19 cellular contexts compared by ENCODE assay signal in the genomic region with DNA sequence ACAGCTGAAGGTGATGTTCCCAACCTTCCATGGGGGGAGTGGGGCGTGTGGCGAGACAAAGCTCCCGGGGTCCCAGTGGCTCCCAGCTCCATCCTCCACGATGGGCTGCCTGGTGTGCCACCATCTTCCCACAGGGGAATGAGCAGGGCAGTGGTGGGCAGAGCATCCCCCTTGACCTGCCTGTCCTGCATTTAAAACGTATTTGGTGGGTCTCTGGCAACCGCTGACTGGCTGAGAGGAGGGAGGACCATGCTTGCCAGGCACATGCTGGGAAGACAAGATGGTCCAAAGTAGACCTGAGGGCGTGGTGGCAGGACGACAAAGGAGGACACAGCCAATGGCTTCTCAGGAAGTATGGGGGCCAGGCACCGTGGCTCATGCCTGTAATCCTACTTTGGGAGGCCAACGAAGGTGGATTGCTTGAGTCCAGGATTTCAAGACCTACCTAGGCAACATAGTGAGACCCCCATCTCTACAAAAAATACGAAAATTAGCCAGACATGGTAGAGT. TPM values are rescaled to one million over a fixed set of nuclear protein-coding genes. Genes with fewer than 3 reads are reported as not detected.
DNase-seq lines count a peak whose midpoint lies in the region; ATAC-seq, FAIRE-seq and TF ChIP-seq lines count a peak whose summit lies in the region.
"Had no signal": no experiment of that assay in that cellular context is flagged by ENCODE, and none has a peak within 500 bp of the region (broad histone marks: within the 10 kb centered on the region; RNA-seq: fewer than 3 reads in every experiment).

No MANE protein-coding gene starts in this region.

- H2AFZ ChIP-seq in IMR-90 (replicated peaks; ENCODE audit: low read length, poor library complexity), result peak overlapping the region; percentile 59
- no peak overlapping the region for H2AFZ ChIP-seq in H1 (ENCODE audit: low read length)
- H2AFZ ChIP-seq in neuronal stem cell (ENCODE audit: low read length), result peak overlapping the region; percentile 18

- H3K36me3 Mint-ChIP-seq in natural killer cell, result no peaks in the 10 kb centered on the region

- no peak overlapping the region for H2BK5ac ChIP-seq in IMR-90 (ENCODE audit: low read depth, low read length, poor library complexity, severe bottlenecking)
- H2BK5ac ChIP-seq in H1 (ENCODE audit: low read depth, low read length), result no peak overlapping the region
- no peak overlapping the region for H2BK5ac ChIP-seq in neuronal stem cell (ENCODE audit: low read length)

- BruUV-seq in IMR-90 (replicated peaks; lab: Mats Ljungman, UMichigan), result no TSS peak

- no peaks in the 10 kb centered on the region for H3K36me3 ChIP-seq in IMR-90 (ENCODE audit: control insufficient read depth, insufficient read depth, low read length)
- no peaks in the 10 kb centered on the region for H3K36me3 ChIP-seq in H1 (ENCODE audit: control insufficient read depth in 2 of 4, insufficient read depth in 4 of 4, low read length in 3 of 4)
- H3K36me3 ChIP-seq in neuronal stem cell (replicated peaks in 1 of 2; ENCODE audit: control insufficient read depth in 2 of 2, insufficient read depth in 2 of 2, low read length in 2 of 2), result no peaks in the 10 kb centered on the region
- no peaks in the 10 kb centered on the region for H3K36me3 ChIP-seq in sigmoid colon
- H3K36me3 ChIP-seq: BE2C had no signal

- no peaks in the 10 kb centered on the region for H3K9me3 ChIP-seq in IMR-90 (ENCODE audit: control insufficient read depth, insufficient read depth, low read length)
- H3K9me3 ChIP-seq in H1 (ENCODE audit: insufficient read depth in 2 of 2, low read depth in 1 of 2, low read length in 1 of 2), result no peaks in the 10 kb centered on the region
- peaks cover 0 to 2% of the 10 kb centered on the region in 2 donors for H3K9me3 ChIP-seq in neuronal stem cell (replicated peaks in 1 of 2; ENCODE audit: control insufficient read depth in 2 of 2, insufficient read depth in 1 of 2, low read depth in 1 of 2, low read length in 2 of 2)
- H3K9me3 ChIP-seq in sigmoid colon, result no peaks in the 10 kb centered on the region
- H3K9me3 ChIP-seq: A549, BE2C had no signal

- in situ Hi-C loops in IMR-90 (cut with MboI; ENCODE audit: low sequenced_read_pairs), result no loop called here

- H3K56ac ChIP-seq in IMR-90 (ENCODE audit: extremely low read depth, insufficient read depth, low read length) (no peak overlapping the region), H1 (replicated peaks; ENCODE audit: insufficient read length, low read depth, low read length) (no peak overlapping the region)

- no peak for TF ChIP-seq POLR2A in IMR-90 (IDR thresholded peaks at IDR 0.05; ENCODE audit: low read depth, low read length)
- TF ChIP-seq POLR2A in H1 (IDR thresholded peaks at IDR 0.05; ENCODE audit: control extremely low read depth in 1 of 2, low read depth in 2 of 2, low read length in 2 of 2), result no peak
- TF ChIP-seq POLR2A in sigmoid colon (IDR thresholded peaks at IDR 0.05), result no peak

- 80% methylated on average over 5 of the region's 11 CpGs; no CpG with 5 or more reads in 1 of the 2 experiments for WGBS in IMR-90 (ENCODE audit: extremely low coverage in 2 of 2, insufficient read length in 1 of 2), 2 experiments
- 90% methylated on average over 11 of the region's 11 CpGs; no CpG with 5 or more reads in 1 of the 2 experiments for WGBS in H1 (ENCODE audit: extremely low coverage in 1 of 2, insufficient coverage in 1 of 2, insufficient read length in 1 of 2, insufficient replicate concordance in 2 of 2, low coverage in 1 of 2, low lambda C conversion rate in 2 of 2, missing lambda C conversion rate in 1 of 2), 2 experiments
- no CpG with 5 or more reads among the region's 11 CpGs for WGBS in neuronal stem cell (ENCODE audit: extremely low coverage in 2 of 2, insufficient read length in 2 of 2, insufficient replicate concordance in 1 of 2), 2 donors
- 91 to 95% methylated on average over 11 of the region's 11 CpGs for WGBS in sigmoid colon, 2 donors

- no peak overlapping the region for H2BK20ac ChIP-seq in IMR-90 (ENCODE audit: low read depth, low read length)
- no peak overlapping the region for H2BK20ac ChIP-seq in H1 (ENCODE audit: low read length)

- H3K14ac ChIP-seq in IMR-90 (replicated peaks; ENCODE audit: low read depth, low read length), result no peak overlapping the region
- no peak overlapping the region for H3K14ac ChIP-seq in H1 (ENCODE audit: insufficient read length)
- H3K14ac ChIP-seq in neuronal stem cell (ENCODE audit: low read length), result peak overlapping the region; percentile 43

- FAIRE-seq in H1 (lab: Jason Lieb, UNC), result no peak
- FAIRE-seq: A549, D721Med, G401.6, GM12891 had no signal

- H3K4ac ChIP-seq in IMR-90 (ENCODE audit: low read depth, low read length) (no peak overlapping the region), H1 (replicated peaks; ENCODE audit: insufficient read length, low read depth, low read length) (no peak overlapping the region), neuronal stem cell (ENCODE audit: low read length) (no peak overlapping the region)

- H2BK12ac ChIP-seq in H1 (ENCODE audit: low read depth, low read length) (no peak overlapping the region), neuronal stem cell (ENCODE audit: low read length) (no peak overlapping the region)

- TF ChIP-seq RAD21 in IMR-90 (IDR thresholded peaks at IDR 0.05; ENCODE audit: low read length) (no peak), H1 (IDR thresholded peaks at IDR 0.05 in 1 of 2, conservative IDR thresholded peaks at IDR 0.05 in 1 of 2; ENCODE audit: low read depth in 2 of 2, low read length in 2 of 2) (no peak)

- TF ChIP-seq EP300 in H1 (IDR thresholded peaks at IDR 0.05; ENCODE audit: borderline replicate concordance in 1 of 2, low read depth in 2 of 2, low read length in 2 of 2) (no peak), sigmoid colon (IDR thresholded peaks at IDR 0.05) (no peak)

- H3K23ac ChIP-seq in IMR-90 (ENCODE audit: low read depth, low read length), result no peak overlapping the region
- no peak overlapping the region for H3K23ac ChIP-seq in H1 (ENCODE audit: insufficient read length)
- H3K23ac ChIP-seq in neuronal stem cell (ENCODE audit: low read depth, low read length, poor library complexity), result peak overlapping the region; percentile 48

- DNase-seq in IMR-90 (no peak), H1 (ENCODE audit: low read depth in 1 of 2, low spot score in 2 of 2) (no peak), neuronal stem cell (ENCODE audit: low spot score) (no peak), natural killer cell (no peak), sigmoid colon (no peak), NCI-H510A treated with DMSO at 0.1 percent for 48 hours (lab: John Stamatoyannopoulos, UW) (no peak)
- DNase-seq: BE2C; CD4-positive, alpha-beta memory T cell; DMS153; DMS79 treated with DMSO at 0.1 percent for 48 hours; EL had no signal

- H3K4me3 ChIP-seq in IMR-90 (ENCODE audit: insufficient read depth, low read depth, low read length) (no peak overlapping the region), H1 (ENCODE audit: extremely low read depth in 1 of 4, insufficient read depth in 2 of 4, low read depth in 3 of 4, low read length in 4 of 4) (no peak overlapping the region), neuronal stem cell (ENCODE audit: low read length in 2 of 2) (no peak overlapping the region), sigmoid colon (no peak overlapping the region)
- H3K4me3 ChIP-seq: A549 had no signal

- H3K9me3 Mint-ChIP-seq in natural killer cell, result no peaks in the 10 kb centered on the region

- H3K27ac ChIP-seq in IMR-90 (ENCODE audit: insufficient read depth, low read length), result no peak overlapping the region
- H3K27ac ChIP-seq in H1 (ENCODE audit: low read depth, low read length), result no peak overlapping the region
- no peak overlapping the region for H3K27ac ChIP-seq in neuronal stem cell (replicated peaks; ENCODE audit: low read length)
- no peak overlapping the region for H3K27ac ChIP-seq in sigmoid colon
- H3K27ac ChIP-seq: A549, C4-2B had no signal

- H2BK15ac ChIP-seq in IMR-90 (ENCODE audit: low read depth, low read length) (no peak overlapping the region), H1 (ENCODE audit: low read length) (no peak overlapping the region), neuronal stem cell (ENCODE audit: low read length) (no peak overlapping the region)

- H3K4me2 ChIP-seq in IMR-90 (ENCODE audit: low read depth, low read length) (no peak overlapping the region), H1 (ENCODE audit: insufficient read depth in 1 of 2, low read depth in 2 of 2, low read length in 2 of 2) (no peak overlapping the region), neuronal stem cell (ENCODE audit: insufficient read depth, low read length, poor library complexity, severe bottlenecking) (no peak overlapping the region)
- H3K4me2 ChIP-seq: A549 had no signal

- H3K27me3 Mint-ChIP-seq in natural killer cell (ENCODE audit: low read depth in 2 of 2), result no peaks in the 10 kb centered on the region
- H3K27me3 Mint-ChIP-seq: CD4-positive, alpha-beta memory T cell had no signal

- no peaks in the 10 kb centered on the region for H3K9me1 ChIP-seq in IMR-90 (ENCODE audit: insufficient read depth, low read length)

- intact Hi-C loops in IMR-90 (cut with micrococcal nuclease) (loop anchor here (10.0 kb wide), 1 partner anchor 266 kb away; no protein-coding TSS in a partner anchor), natural killer cell (cut with micrococcal nuclease) (loop anchor here (10.0 kb wide), 1 partner anchor 236 kb away; a partner anchor contains a TSS), sigmoid colon (cut with DNase I) (no loop called here)

- H4K91ac ChIP-seq in IMR-90 (ENCODE audit: insufficient read depth, low read depth, low read length) (no peak overlapping the region), H1 (replicated peaks; ENCODE audit: insufficient read length, low read length) (peak overlapping the region; percentile 25), neuronal stem cell (ENCODE audit: low read depth, low read length, poor library complexity) (no peak overlapping the region)

- H3K79me1 ChIP-seq in IMR-90 (ENCODE audit: low read depth in 1 of 2, low read length in 2 of 2), result no peaks in the 10 kb centered on the region
- no peaks in the 10 kb centered on the region for H3K79me1 ChIP-seq in H1 (ENCODE audit: low read depth, low read length)
- H3K79me1 ChIP-seq in neuronal stem cell (ENCODE audit: low read depth, low read length), result no peaks in the 10 kb centered on the region

- H4K8ac ChIP-seq in IMR-90 (ENCODE audit: low read depth in 2 of 2, low read length in 2 of 2) (no peak overlapping the region), H1 (ENCODE audit: extremely low read depth, insufficient read depth, low read length) (no peak overlapping the region; the same call in 1 of the 2 replicates), neuronal stem cell (ENCODE audit: low read depth, low read length) (no peak overlapping the region)

- H3K18ac ChIP-seq in IMR-90 (ENCODE audit: low read depth, low read length), result no peak overlapping the region
- H3K18ac ChIP-seq in H1 (ENCODE audit: extremely low read depth, low read length), result no peak overlapping the region
- H3K18ac ChIP-seq in neuronal stem cell (ENCODE audit: low read length), result peak overlapping the region; percentile 58

- dilution Hi-C loops in IMR-90 (cut with HindIII; ENCODE audit: low sequenced_read_pairs, unreplicated experiment), result no loop called here

- H3K4me3 Mint-ChIP-seq in natural killer cell, result no peak overlapping the region

- no peaks in the 10 kb centered on the region for H4K20me1 ChIP-seq in IMR-90 (ENCODE audit: insufficient read depth, low read length)
- H4K20me1 ChIP-seq in H1 (replicated peaks in 1 of 2; ENCODE audit: control insufficient read depth in 1 of 2, insufficient read depth in 2 of 2, low read length in 2 of 2), result no peaks in the 10 kb centered on the region

- H3K27ac Mint-ChIP-seq in natural killer cell, result no peak overlapping the region
- H3K27ac Mint-ChIP-seq: CD4-positive, alpha-beta memory T cell had no signal

- H2AK9ac ChIP-seq in IMR-90 (replicated peaks; ENCODE audit: low read depth, low read length, poor library complexity), result no peak overlapping the region

- H3K4me1 ChIP-seq in IMR-90 (ENCODE audit: control insufficient read depth, insufficient read depth, low read length) (no peaks in the 10 kb centered on the region), H1 (replicated peaks in 1 of 4; ENCODE audit: control insufficient read depth in 3 of 4, insufficient read depth in 4 of 4, low read length in 3 of 4) (peaks cover 0 to 3% (median under 1%) of the 10 kb centered on the region in 4 experiments; a peak in 3 of 7 replicates), neuronal stem cell (ENCODE audit: control insufficient read depth in 2 of 2, insufficient read depth in 1 of 2, low read depth in 1 of 2, low read length in 2 of 2) (no peaks in the 10 kb centered on the region), sigmoid colon (no peaks in the 10 kb centered on the region)
- H3K4me1 ChIP-seq: A549, BE2C had no signal

- H2BK120ac ChIP-seq in IMR-90 (ENCODE audit: low read depth, low read length) (no peak overlapping the region), H1 (replicated peaks; ENCODE audit: low read depth, low read length) (no peak overlapping the region), neuronal stem cell (ENCODE audit: low read depth, low read length) (no peak overlapping the region)

- H3K4me1 Mint-ChIP-seq in natural killer cell, result peaks cover under 1 to 10% of the 10 kb centered on the region in 2 donors

- H4K5ac ChIP-seq in IMR-90 (ENCODE audit: low read depth, low read length), result no peak overlapping the region
- H4K5ac ChIP-seq in H1 (ENCODE audit: insufficient read length, low read depth, low read length), result no peak overlapping the region

- H2AK5ac ChIP-seq in IMR-90 (ENCODE audit: low read depth, low read length), result peak overlapping the region; percentile 72; the same call in 1 of the 2 replicates
- no peak overlapping the region for H2AK5ac ChIP-seq in H1 (ENCODE audit: low read depth, low read length)
- H2AK5ac ChIP-seq in neuronal stem cell (ENCODE audit: low read depth, low read length), result no peak overlapping the region

- H3K23me2 ChIP-seq in H1 (ENCODE audit: low read depth, low read length), result no peaks in the 10 kb centered on the region; the same call in 1 of the 2 replicates

- TF ChIP-seq CTCF in IMR-90 (conservative IDR thresholded peaks at IDR 0.05; ENCODE audit: low read depth, low read length) (no peak), H1 (IDR thresholded peaks at IDR 0.05; ENCODE audit: control extremely low read depth in 1 of 3, insufficient read depth in 1 of 3, low read depth in 1 of 3, low read length in 3 of 3) (no peak), natural killer cell (IDR thresholded peaks at IDR 0.05) (no peak), sigmoid colon (IDR thresholded peaks at IDR 0.05) (no peak)

- POLR2A ChIA-PET in IMR-90 (lab: Charles Lee; ENCODE audit: unreplicated experiment) (no interaction called here), H1 (lab: Charles Lee; ENCODE audit: partially characterized antibody) (interaction anchor here (0.6 to 0.9 kb wide), 2 partner anchors 8 to 185 kb away, joined by 3 read pairs; no protein-coding TSS in a partner anchor)

- CTCF ChIA-PET in IMR-90 (lab: Yijun Ruan, JAX), result no interaction called here
- CTCF ChIA-PET in H1 (lab: Charles Lee; ENCODE audit: partially characterized antibody), result interaction anchor here (0.5 to 4.4 kb wide), 6 partner anchors 11 to 248 kb away, joined by 3 to 17 read pairs (median 3); no protein-coding TSS in a partner anchor

- H3K27me3 ChIP-seq in IMR-90 (ENCODE audit: control insufficient read depth, insufficient read depth, low read length), result peaks cover 12% of the 10 kb centered on the region
- no peaks in the 10 kb centered on the region; a peak in 1 of 7 replicates for H3K27me3 ChIP-seq in H1 (replicated peaks in 1 of 4; ENCODE audit: control insufficient read depth in 3 of 4, extremely low read depth in 1 of 4, insufficient read depth in 3 of 4, low read length in 3 of 4)
- H3K27me3 ChIP-seq in neuronal stem cell (ENCODE audit: control insufficient read depth in 3 of 3, insufficient read depth in 3 of 3, low read depth in 1 of 3, low read length in 3 of 3), result peaks cover 0 to 14% (median 3%) of the 10 kb centered on the region in 3 experiments
- no peaks in the 10 kb centered on the region for H3K27me3 ChIP-seq in sigmoid colon
- H3K27me3 ChIP-seq: BE2C had no signal

- H3K9ac ChIP-seq in IMR-90 (ENCODE audit: low read depth, low read length) (no peak overlapping the region), H1 (replicated peaks in 1 of 4; ENCODE audit: extremely low read depth in 1 of 4, low read depth in 3 of 4, low read length in 3 of 4) (no peak overlapping the region), neuronal stem cell (ENCODE audit: low read depth, low read length, poor library complexity) (no peak overlapping the region)

- no peaks in the 10 kb centered on the region for H3K79me2 ChIP-seq in H1 (ENCODE audit: control insufficient read depth in 1 of 2, insufficient read depth in 2 of 2, low read length in 2 of 2)

- ATAC-seq in IMR-90 (ENCODE audit: low read depth) (no peak), natural killer cell (no peak), HG03432 (IDR thresholded peaks at IDR 0.05; ENCODE audit: unreplicated experiment) (no peak)
- ATAC-seq: A549, HCT116 had no signal

RNA-seq across cellular contexts. Expression of a gene that starts 4.9 kb away (rescaled TPM):
- total RNA-seq in IMR-90 (2012; rRNA removed) (under 0.01 and 0.18 TPM in 2 replicates), natural killer cell (1 to 10 TPM in 1 of 3 donors, not detected in 2; 1.4 TPM), sigmoid colon (under 1 TPM in 1 of 4 donors, not detected in 3; 0.36 TPM)
- polyA plus RNA-seq in IMR-90 (2012; rRNA removed) (0.07 and 0.19 TPM in 2 replicates), H1 (2011; rRNA removed) (0.20 and 0.29 TPM in 2 replicates), sigmoid colon (10 to 100 TPM; 14.6 to 25.8 (median 24.3) TPM)
- polyA plus RNA-seq in IMR-90 (2012; cell fraction: cytosol; rRNA removed), result 0.05 and 0.08 TPM in 2 replicates
- 0.07 and 0.10 TPM in 2 replicates for polyA plus RNA-seq in IMR-90 (2012; cell fraction: nucleus; rRNA removed; ENCODE audit: low replicate concordance)
- total RNA-seq in H1 (2021; fragmentation: NEBNext Ultra II Directional; extraction: Animal tissue kit (Norgen Biotek cat#: 25700)), result 0.23 and 0.34 TPM in 2 replicates
- polyA plus RNA-seq in H1 (2011; cell fraction: cytosol; rRNA removed), result 0.25 TPM
- 0.17 TPM for polyA plus RNA-seq in H1 (2011; cell fraction: nucleus; rRNA removed)
- polyA plus RNA-seq in H1 (2012, experiment 1 of 2), result 0.42 to 0.85 TPM (median 0.63 TPM) in 4 replicates
- 0.37 TPM for polyA plus RNA-seq in H1 (2012, experiment 2 of 2)
- polyA plus RNA-seq in H1 (2013, experiment 1 of 2), result 0.06 TPM
- 0.13 TPM for polyA plus RNA-seq in H1 (2013, experiment 2 of 2)
- 0.20 TPM in 1 of 2 replicates, not detected in the other for polyA minus RNA-seq in H1 (2011; rRNA and poly(A)+ RNA removed)
- polyA minus RNA-seq in H1 (2011; cell fraction: cytosol; rRNA and poly(A)+ RNA removed), result not detected
- 0.60 TPM for polyA minus RNA-seq in H1 (2011; cell fraction: nucleus; rRNA and poly(A)+ RNA removed)
- 0.99 TPM for polyA plus RNA-seq in neuronal stem cell (2013, experiment 1 of 2)
- 1.00 TPM for polyA plus RNA-seq in neuronal stem cell (2013, experiment 2 of 2)
- total RNA-seq: CD4-positive, alpha-beta memory T cell; H4 had no signal
